ENCODE assay signal across 8 cellular contexts in genomic region chrX:107000013-107000515, GRCh38. TPM values are rescaled to one million over a fixed set of nuclear protein-coding genes. Genes with fewer than 3 reads are reported as not detected.
DNase-seq lines count a peak whose midpoint lies in the region; ATAC-seq, FAIRE-seq and TF ChIP-seq lines count a peak whose summit lies in the region.

TSS of gene MORC4 (minus strand) at chrX:107000212. CDS start at chrX:106999969, 243 bp downstream.

- intact Hi-C loops in right cardiac atrium (cut with DNase I) (no loop called here), psoas muscle (cut with DNase I) (loop anchor here in 1 of 2 donors (5.0 kb wide), 1 partner anchor 117 kb away; the partner anchor contains the start of gene RBM41)

- H3K4me2 ChIP-seq in astrocyte (ENCODE audit: low read length) = peak within 1 kb of the TSS; percentile 89

- H3K36me3 Mint-ChIP-seq in T-helper 17 cell (ENCODE audit: low read depth) (no peaks in the 10 kb centered on the region), astrocyte (ENCODE audit: low read depth, unreplicated experiment) (no peaks in the 10 kb centered on the region)

- in situ Hi-C loops in HAP-1 (cut with MboI; ENCODE audit: low sequenced_read_pairs) = loop anchor here (25.0 kb wide), 1 partner anchor 437 kb away; the partner anchor contains the start of gene FRMPD3

- peaks cover 30% of the 10 kb centered on the region for H3K79me2 ChIP-seq in astrocyte (ENCODE audit: insufficient read depth, low read length)

- no peaks in the 10 kb centered on the region for H3K9me3 Mint-ChIP-seq in astrocyte (ENCODE audit: unreplicated experiment)

- H3K27me3 Mint-ChIP-seq in T-helper 17 cell (no peaks in the 10 kb centered on the region), astrocyte (ENCODE audit: low read depth, unreplicated experiment) (no peaks in the 10 kb centered on the region)

- H3K4me1 Mint-ChIP-seq in T-helper 17 cell (peaks cover 9% of the 10 kb centered on the region), astrocyte (ENCODE audit: low read depth, unreplicated experiment) (peaks cover 6% of the 10 kb centered on the region)

- H3K4me3 Mint-ChIP-seq in T-helper 17 cell = peak within 1 kb of the TSS; percentile 91
- peak within 1 kb of the TSS; percentile 92 for H3K4me3 Mint-ChIP-seq in astrocyte (ENCODE audit: unreplicated experiment)

- no peak for TF ChIP-seq CTCF in astrocyte (IDR thresholded peaks at IDR 0.05; ENCODE audit: insufficient read depth, low read depth, low read length)
- no peak for TF ChIP-seq CTCF in psoas muscle (IDR thresholded peaks at IDR 0.05)

- peak within 1 kb of the TSS; percentile 80 for H3K9ac ChIP-seq in astrocyte (ENCODE audit: low read length)

- H3K27ac ChIP-seq in astrocyte (ENCODE audit: low read depth, low read length) (peak within 1 kb of the TSS; percentile 5), right cardiac atrium (ENCODE audit: low read length) (peak within 1 kb of the TSS; percentile 34), psoas muscle (peak within 1 kb of the TSS; percentile 68)

- WGBS in right cardiac atrium = under 1% methylated on average over 41 of the region's 42 CpGs
- 1 to 27% (median 3%) methylated on average over 22 to 40 of the region's 42 CpGs for WGBS in psoas muscle, 3 donors

- peaks cover 27% of the 10 kb centered on the region for H4K20me1 ChIP-seq in astrocyte (ENCODE audit: insufficient read depth, low read length)

- peaks cover 16% of the 10 kb centered on the region for H3K4me1 ChIP-seq in HAP-1
- peaks cover 4% of the 10 kb centered on the region for H3K4me1 ChIP-seq in astrocyte (ENCODE audit: insufficient read depth, low read length)
- H3K4me1 ChIP-seq in right cardiac atrium (ENCODE audit: control insufficient read depth, insufficient read depth, low read length) = no peaks in the 10 kb centered on the region
- H3K4me1 ChIP-seq in psoas muscle = no peaks in the 10 kb centered on the region

- peak within 1 kb of the TSS; percentile 73 for H2AFZ ChIP-seq in astrocyte (ENCODE audit: low read depth, low read length)

- ATAC-seq in T-helper 17 cell (peak; percentile 83), right cardiac atrium (peak; percentile 97 to 98), psoas muscle (peak; percentile 96 to 97 (median 97))

- H3K36me3 ChIP-seq in HAP-1 (replicated peaks) (peaks cover 15% of the 10 kb centered on the region), astrocyte (ENCODE audit: insufficient read depth, low read length) (no peaks in the 10 kb centered on the region), psoas muscle (ENCODE audit: insufficient read depth in 1 of 2, low read depth in 1 of 2) (no peaks in the 10 kb centered on the region)

- H3K4me3 ChIP-seq in HAP-1 (peak within 1 kb of the TSS; percentile 55), astrocyte (ENCODE audit: insufficient read depth, low read depth, low read length) (peak within 1 kb of the TSS; percentile 76), right cardiac atrium (ENCODE audit: low read length) (peak within 1 kb of the TSS; percentile 63), psoas muscle (peak within 1 kb of the TSS; percentile 71)

- FAIRE-seq in astrocyte (lab: Jason Lieb, UNC) (peak; percentile 55), urothelium cell line (lab: Jason Lieb, UNC) (no peak)

- peak; percentile 83 for DNase-seq in Daoy (ENCODE audit: low read depth)
- DNase-seq in HAP-1 (ENCODE audit: low spot score in 2 of 2) = peak; percentile 89 to 97
- DNase-seq in NCI-H1105 treated with DMSO at 0.1 percent for 48 hours (lab: John Stamatoyannopoulos, UW) = peak; percentile 84
- DNase-seq in T-helper 17 cell = peak; percentile 14 to 45 (median 27)
- peak; percentile 78 for DNase-seq in astrocyte (ENCODE audit: low read depth)
- peak; percentile 83 to 92 (median 91) for DNase-seq in right cardiac atrium
- peak; percentile 83 to 85 for DNase-seq in psoas muscle
- DNase-seq in urothelium cell line (ENCODE audit: low spot score) = peak; percentile 56

- H3K27ac Mint-ChIP-seq in T-helper 17 cell (peak within 1 kb of the TSS; percentile 11), astrocyte (ENCODE audit: unreplicated experiment) (peak within 1 kb of the TSS; percentile 68)

- H3K27me3 ChIP-seq in HAP-1 (ENCODE audit: low read depth) (no peaks in the 10 kb centered on the region), astrocyte (ENCODE audit: insufficient read depth, low read length) (no peaks in the 10 kb centered on the region), right cardiac atrium (ENCODE audit: control insufficient read depth, insufficient read depth) (no peaks in the 10 kb centered on the region), psoas muscle (ENCODE audit: insufficient read depth in 3 of 3, low read length in 2 of 3) (peaks cover 0 to 24% (median 0%) of the 10 kb centered on the region in 3 donors)

- no peaks in the 10 kb centered on the region for H3K9me3 ChIP-seq in HAP-1
- no peaks in the 10 kb centered on the region for H3K9me3 ChIP-seq in T-helper 17 cell (ENCODE audit: control insufficient read depth, low read length, poor library complexity, severe bottlenecking)
- no peaks in the 10 kb centered on the region for H3K9me3 ChIP-seq in astrocyte (ENCODE audit: insufficient read depth, low read depth, low read length)
- no peaks in the 10 kb centered on the region for H3K9me3 ChIP-seq in right cardiac atrium (ENCODE audit: control insufficient read depth, low read length)
- no peaks in the 10 kb centered on the region for H3K9me3 ChIP-seq in psoas muscle

RNA-seq across cellular contexts. Expression of gene MORC4, which starts in this region (rescaled TPM):
- 9.9 and 15.5 TPM in 2 replicates for total RNA-seq in Daoy (2014; rRNA removed; shearing (Covaris generic))
- total RNA-seq in T-helper 17 cell = 1 to 10 TPM; 7.6 to 8.2 TPM
- 26.0 and 29.1 TPM in 2 replicates for total RNA-seq in astrocyte
- total RNA-seq in right cardiac atrium = 1 to 10 TPM; 3.7 to 6.6 (median 4.3) TPM
- 2.1 TPM for polyA plus RNA-seq in right cardiac atrium
- total RNA-seq in psoas muscle = 10 to 100 TPM in 2 of 4 donors, 1 to 10 TPM in 2; 7.9 to 17.1 (median 11.0) TPM
- 1 to 10 TPM; 2.1 to 7.5 (median 3.9) TPM for polyA plus RNA-seq in psoas muscle

Comparison
In these comparisons a context has a peak if more than half of its experiments do, and no peak if none do; other contexts are left out.
1. Peak in every context shown above with its lines: DNase-seq, ATAC-seq, H3K4me3 ChIP-seq and H3K27ac ChIP-seq.
2. DNase-seq: peak in every context shown above with its lines; median percentile 93 in HAP-1; 91 in right cardiac atrium; 84 in NCI-H1105 treated with DMSO at 0.1 percent for 48 hours; 84 in psoas muscle; 83 in Daoy; 78 in astrocyte; 56 in urothelium cell line; 27 in T-helper 17 cell.
3. H3K27ac ChIP-seq: peak in every context shown above with its lines; median percentile 68 in psoas muscle; 34 in right cardiac atrium; 5 in astrocyte.